In the genomic region with DNA sequence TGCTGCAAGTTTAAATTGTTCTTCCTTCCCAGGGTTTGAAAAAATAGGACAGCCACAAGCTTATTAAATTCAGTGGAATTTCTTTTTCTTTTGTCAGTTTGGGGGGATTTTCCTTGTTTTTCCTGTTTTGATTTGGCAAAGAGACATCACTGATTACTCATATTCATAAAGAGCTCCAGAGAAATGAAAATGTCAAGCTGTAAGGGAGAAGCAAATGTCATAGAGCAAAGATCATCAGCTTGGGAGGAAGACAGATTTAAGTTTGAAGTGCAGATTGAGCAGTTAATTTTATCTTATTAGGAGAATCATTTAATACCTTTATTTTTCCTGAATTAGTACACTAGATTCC, we compare ENCODE assay signal across 17 cellular contexts.
DNase-seq lines count a peak whose midpoint lies in the region; ATAC-seq lines count a peak whose summit lies in the region.
"Had no signal": no experiment of that assay in that cellular context is flagged by ENCODE, and none has a peak within 500 bp of the region (broad histone marks: within the 10 kb centered on the region; RNA-seq: fewer than 3 reads in every experiment).

No MANE protein-coding gene starts in this region.

- no peak for DNase-seq in Right ventricle myocardium inferior (ENCODE audit: missing footprints)
- no peak for DNase-seq in cardiac septum (ENCODE audit: low spot score)
- DNase-seq in superior temporal gyrus (ENCODE audit: extremely low spot score): peak; percentile 42
- no peak for DNase-seq in H7
- no peak for DNase-seq in SHP77 (lab: John Stamatoyannopoulos, UW)
- DNase-seq in NCI-H1436 treated with DMSO at 0.1 percent for 48 hours (lab: John Stamatoyannopoulos, UW): no peak
- DNase-seq: activated CD4-positive, alpha-beta T cell treated with anti-CD3 and anti-CD28 coated beads, Interleukin-2, amount 50 U/mL, for 1 hour; activated gamma-delta T cell treated with Interleukin-2 at 50 U/mL for 16 hours; DMS 273 treated with DMSO at 0.1 percent for 48 hours; effector memory CD4-positive, alpha-beta T cell; heart left ventricle; NCI-H1694 treated with DMSO at 0.1 percent for 48 hours; stimulated activated CD4-positive, alpha-beta T cell treated with anti-CD3 and anti-CD28 coated beads, Interleukin-2, amount 100 ng/mL, for 48 hours had no signal

- H3K4me3 ChIP-seq in mesodermal cell (ENCODE audit: extremely low read depth, insufficient read depth, low read length, poor library complexity, severe bottlenecking) (no peak overlapping the region), H7 (ENCODE audit: insufficient read depth, low read depth, low read length) (no peak overlapping the region)
- H3K4me3 ChIP-seq: heart left ventricle, vagina had no signal

- H3K36me3 ChIP-seq in mesodermal cell (ENCODE audit: control insufficient read depth, insufficient read depth, low read length) (no peaks in the 10 kb centered on the region), H7 (replicated peaks; ENCODE audit: control insufficient read depth, insufficient read depth, low read length) (no peaks in the 10 kb centered on the region)
- H3K36me3 ChIP-seq: heart left ventricle, vagina had no signal

- no peaks in the 10 kb centered on the region for H3K27me3 ChIP-seq in H7 (ENCODE audit: control insufficient read depth, insufficient read depth, low read length)
- H3K27me3 ChIP-seq: heart left ventricle, vagina had no signal

- intact Hi-C loops in Right ventricle myocardium inferior (cut with DNase I): no loop called here
- intact Hi-C loops in cardiac septum (cut with DNase I): no loop called here

- ATAC-seq in Right ventricle myocardium inferior: peak; percentile 37

- peaks cover 21% of the 10 kb centered on the region for H3K4me1 ChIP-seq in mesodermal cell (ENCODE audit: control insufficient read depth, insufficient read depth, low read length, poor library complexity, severe bottlenecking)
- H3K4me1 ChIP-seq: parathyroid adenoma had no signal

- H3K27ac ChIP-seq in angular gyrus (ENCODE audit: low read depth, low read length) (peak overlapping the region; percentile 34), mesodermal cell (ENCODE audit: low read depth, low read length, severe bottlenecking) (peak overlapping the region; percentile 77)
- H3K27ac ChIP-seq: parathyroid adenoma, vagina had no signal

- H3K9me3 ChIP-seq in mesodermal cell (ENCODE audit: control insufficient read depth, low read length): no peaks in the 10 kb centered on the region
- H3K9me3 ChIP-seq: heart left ventricle, vagina had no signal
